In the genomic region with DNA sequence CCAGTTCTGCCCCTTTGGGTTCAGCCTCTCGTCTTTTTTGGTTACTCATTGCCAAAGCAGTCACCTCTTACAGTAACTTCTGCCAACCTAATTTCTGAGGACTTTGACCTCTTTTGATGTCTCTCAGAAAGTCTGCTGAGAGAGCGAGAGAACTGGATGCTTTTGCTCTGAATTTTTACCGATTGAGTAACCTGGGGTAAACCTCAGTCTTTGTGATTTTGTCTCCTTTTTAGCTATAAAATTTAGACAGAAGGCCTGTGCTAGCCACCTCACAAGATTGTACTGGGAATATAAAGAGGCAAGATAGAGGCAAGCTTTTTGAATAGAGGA, we compare ENCODE assay signal across 1 cellular context.
A peak's percentile ranks its signal among the peaks of the same experiment; 100 is the strongest.
TF ChIP-seq lines count a peak whose summit lies in the region.

No MANE protein-coding gene starts in this region.

TF ChIP-seq in HepG2, 621 proteins besides CTCF, POLR2A, EP300 and RAD21 (continued from another document and continues in another):
- TF ChIP-seq, protein P1, sequence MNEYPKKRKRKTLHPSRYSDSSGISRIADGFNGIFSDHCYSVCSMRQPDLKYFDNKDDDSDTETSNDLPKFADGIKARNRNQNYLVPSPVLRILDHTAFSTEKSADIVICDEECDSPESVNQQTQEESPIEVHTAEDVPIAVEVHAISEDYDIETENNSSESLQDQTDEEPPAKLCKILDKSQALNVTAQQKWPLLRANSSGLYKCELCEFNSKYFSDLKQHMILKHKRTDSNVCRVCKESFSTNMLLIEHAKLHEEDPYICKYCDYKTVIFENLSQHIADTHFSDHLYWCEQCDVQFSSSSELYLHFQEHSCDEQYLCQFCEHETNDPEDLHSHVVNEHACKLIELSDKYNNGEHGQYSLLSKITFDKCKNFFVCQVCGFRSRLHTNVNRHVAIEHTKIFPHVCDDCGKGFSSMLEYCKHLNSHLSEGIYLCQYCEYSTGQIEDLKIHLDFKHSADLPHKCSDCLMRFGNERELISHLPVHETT (CRISPR knock-in tag; conservative IDR thresholded peaks at IDR 0.05) = no peak
- TF ChIP-seq KLF12 (CRISPR knock-in tag; IDR thresholded peaks at IDR 0.05; ENCODE audit: borderline replicate concordance) = no peak
- TF ChIP-seq DNMT3B (CRISPR knock-in tag; conservative IDR thresholded peaks at IDR 0.05) = peak; percentile 52; the same call in 1 of the 2 replicates
- TF ChIP-seq KLF9 (CRISPR knock-in tag; IDR thresholded peaks at IDR 0.05; ENCODE audit: low read depth) = no peak; the same call in 1 of the 2 replicates
- TF ChIP-seq MAFG (CRISPR knock-in tag; IDR thresholded peaks at IDR 0.05) = no peak
- TF ChIP-seq KDM2A (CRISPR knock-in tag; IDR thresholded peaks at IDR 0.05; ENCODE audit: borderline replicate concordance, low read depth) = no peak
- no peak for TF ChIP-seq PHF8 (CRISPR knock-in tag; IDR thresholded peaks at IDR 0.05)
- TF ChIP-seq NR1H2 (CRISPR knock-in tag; IDR thresholded peaks at IDR 0.05; ENCODE audit: borderline replicate concordance, low read depth) = no peak
- TF ChIP-seq, protein P2, sequence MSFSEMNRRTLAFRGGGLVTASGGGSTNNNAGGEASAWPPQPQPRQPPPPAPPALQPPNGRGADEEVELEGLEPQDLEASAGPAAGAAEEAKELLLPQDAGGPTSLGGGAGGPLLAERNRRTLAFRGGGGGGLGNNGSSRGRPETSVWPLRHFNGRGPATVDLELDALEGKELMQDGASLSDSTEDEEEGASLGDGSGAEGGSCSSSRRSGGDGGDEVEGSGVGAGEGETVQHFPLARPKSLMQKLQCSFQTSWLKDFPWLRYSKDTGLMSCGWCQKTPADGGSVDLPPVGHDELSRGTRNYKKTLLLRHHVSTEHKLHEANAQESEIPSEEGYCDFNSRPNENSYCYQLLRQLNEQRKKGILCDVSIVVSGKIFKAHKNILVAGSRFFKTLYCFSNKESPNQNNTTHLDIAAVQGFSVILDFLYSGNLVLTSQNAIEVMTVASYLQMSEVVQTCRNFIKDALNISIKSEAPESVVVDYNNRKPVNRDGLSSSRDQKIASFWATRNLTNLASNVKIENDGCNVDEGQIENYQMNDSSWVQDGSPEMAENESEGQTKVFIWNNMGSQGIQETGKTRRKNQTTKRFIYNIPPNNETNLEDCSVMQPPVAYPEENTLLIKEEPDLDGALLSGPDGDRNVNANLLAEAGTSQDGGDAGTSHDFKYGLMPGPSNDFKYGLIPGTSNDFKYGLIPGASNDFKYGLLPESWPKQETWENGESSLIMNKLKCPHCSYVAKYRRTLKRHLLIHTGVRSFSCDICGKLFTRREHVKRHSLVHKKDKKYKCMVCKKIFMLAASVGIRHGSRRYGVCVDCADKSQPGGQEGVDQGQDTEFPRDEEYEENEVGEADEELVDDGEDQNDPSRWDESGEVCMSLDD (CRISPR knock-in tag; IDR thresholded peaks at IDR 0.05; ENCODE audit: borderline replicate concordance) = no peak
- no peak for TF ChIP-seq ZBTB8A (CRISPR knock-in tag; IDR thresholded peaks at IDR 0.05; ENCODE audit: borderline replicate concordance, low read depth)
- TF ChIP-seq, protein P3, sequence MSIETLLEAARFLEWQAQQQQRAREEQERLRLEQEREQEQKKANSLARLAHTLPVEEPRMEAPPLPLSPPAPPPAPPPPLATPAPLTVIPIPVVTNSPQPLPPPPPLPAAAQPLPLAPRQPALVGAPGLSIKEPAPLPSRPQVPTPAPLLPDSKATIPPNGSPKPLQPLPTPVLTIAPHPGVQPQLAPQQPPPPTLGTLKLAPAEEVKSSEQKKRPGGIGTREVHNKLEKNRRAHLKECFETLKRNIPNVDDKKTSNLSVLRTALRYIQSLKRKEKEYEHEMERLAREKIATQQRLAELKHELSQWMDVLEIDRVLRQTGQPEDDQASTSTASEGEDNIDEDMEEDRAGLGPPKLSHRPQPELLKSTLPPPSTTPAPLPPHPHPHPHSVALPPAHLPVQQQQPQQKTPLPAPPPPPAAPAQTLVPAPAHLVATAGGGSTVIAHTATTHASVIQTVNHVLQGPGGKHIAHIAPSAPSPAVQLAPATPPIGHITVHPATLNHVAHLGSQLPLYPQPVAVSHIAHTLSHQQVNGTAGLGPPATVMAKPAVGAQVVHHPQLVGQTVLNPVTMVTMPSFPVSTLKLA (IDR thresholded peaks at IDR 0.05) = no peak
- TF ChIP-seq, protein P4, sequence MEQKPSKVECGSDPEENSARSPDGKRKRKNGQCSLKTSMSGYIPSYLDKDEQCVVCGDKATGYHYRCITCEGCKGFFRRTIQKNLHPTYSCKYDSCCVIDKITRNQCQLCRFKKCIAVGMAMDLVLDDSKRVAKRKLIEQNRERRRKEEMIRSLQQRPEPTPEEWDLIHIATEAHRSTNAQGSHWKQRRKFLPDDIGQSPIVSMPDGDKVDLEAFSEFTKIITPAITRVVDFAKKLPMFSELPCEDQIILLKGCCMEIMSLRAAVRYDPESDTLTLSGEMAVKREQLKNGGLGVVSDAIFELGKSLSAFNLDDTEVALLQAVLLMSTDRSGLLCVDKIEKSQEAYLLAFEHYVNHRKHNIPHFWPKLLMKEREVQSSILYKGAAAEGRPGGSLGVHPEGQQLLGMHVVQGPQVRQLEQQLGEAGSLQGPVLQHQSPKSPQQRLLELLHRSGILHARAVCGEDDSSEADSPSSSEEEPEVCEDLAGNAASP (CRISPR knock-in tag; IDR thresholded peaks at IDR 0.05; ENCODE audit: borderline replicate concordance) = peak; percentile 89; the same call in 1 of the 2 replicates
- TF ChIP-seq, protein P5, sequence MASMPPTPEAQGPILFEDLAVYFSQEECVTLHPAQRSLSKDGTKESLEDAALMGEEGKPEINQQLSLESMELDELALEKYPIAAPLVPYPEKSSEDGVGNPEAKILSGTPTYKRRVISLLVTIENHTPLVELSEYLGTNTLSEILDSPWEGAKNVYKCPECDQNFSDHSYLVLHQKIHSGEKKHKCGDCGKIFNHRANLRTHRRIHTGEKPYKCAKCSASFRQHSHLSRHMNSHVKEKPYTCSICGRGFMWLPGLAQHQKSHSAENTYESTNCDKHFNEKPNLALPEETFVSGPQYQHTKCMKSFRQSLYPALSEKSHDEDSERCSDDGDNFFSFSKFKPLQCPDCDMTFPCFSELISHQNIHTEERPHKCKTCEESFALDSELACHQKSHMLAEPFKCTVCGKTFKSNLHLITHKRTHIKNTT (CRISPR knock-in tag; IDR thresholded peaks at IDR 0.05) = no peak
- no peak for TF ChIP-seq ARID2 (CRISPR knock-in tag; IDR thresholded peaks at IDR 0.05; ENCODE audit: borderline replicate concordance)
- TF ChIP-seq ZNF232 (CRISPR knock-in tag; IDR thresholded peaks at IDR 0.05; ENCODE audit: borderline replicate concordance) = no peak
- peak; percentile 42; the same call in 1 of the 2 replicates for TF ChIP-seq ZNF557 (CRISPR knock-in tag; IDR thresholded peaks at IDR 0.05)
- TF ChIP-seq ZNF225 (CRISPR knock-in tag; IDR thresholded peaks at IDR 0.05) = no peak
- TF ChIP-seq, protein P6, sequence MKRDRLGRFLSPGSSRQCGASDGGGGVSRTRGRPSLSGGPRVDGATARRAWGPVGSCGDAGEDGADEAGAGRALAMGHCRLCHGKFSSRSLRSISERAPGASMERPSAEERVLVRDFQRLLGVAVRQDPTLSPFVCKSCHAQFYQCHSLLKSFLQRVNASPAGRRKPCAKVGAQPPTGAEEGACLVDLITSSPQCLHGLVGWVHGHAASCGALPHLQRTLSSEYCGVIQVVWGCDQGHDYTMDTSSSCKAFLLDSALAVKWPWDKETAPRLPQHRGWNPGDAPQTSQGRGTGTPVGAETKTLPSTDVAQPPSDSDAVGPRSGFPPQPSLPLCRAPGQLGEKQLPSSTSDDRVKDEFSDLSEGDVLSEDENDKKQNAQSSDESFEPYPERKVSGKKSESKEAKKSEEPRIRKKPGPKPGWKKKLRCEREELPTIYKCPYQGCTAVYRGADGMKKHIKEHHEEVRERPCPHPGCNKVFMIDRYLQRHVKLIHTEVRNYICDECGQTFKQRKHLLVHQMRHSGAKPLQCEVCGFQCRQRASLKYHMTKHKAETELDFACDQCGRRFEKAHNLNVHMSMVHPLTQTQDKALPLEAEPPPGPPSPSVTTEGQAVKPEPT (CRISPR knock-in tag; IDR thresholded peaks at IDR 0.05; ENCODE audit: low read depth) = no peak
- TF ChIP-seq DPF2 (CRISPR knock-in tag; IDR thresholded peaks at IDR 0.05; ENCODE audit: borderline replicate concordance, low read depth) = peak; percentile 89
- TF ChIP-seq, protein P7, sequence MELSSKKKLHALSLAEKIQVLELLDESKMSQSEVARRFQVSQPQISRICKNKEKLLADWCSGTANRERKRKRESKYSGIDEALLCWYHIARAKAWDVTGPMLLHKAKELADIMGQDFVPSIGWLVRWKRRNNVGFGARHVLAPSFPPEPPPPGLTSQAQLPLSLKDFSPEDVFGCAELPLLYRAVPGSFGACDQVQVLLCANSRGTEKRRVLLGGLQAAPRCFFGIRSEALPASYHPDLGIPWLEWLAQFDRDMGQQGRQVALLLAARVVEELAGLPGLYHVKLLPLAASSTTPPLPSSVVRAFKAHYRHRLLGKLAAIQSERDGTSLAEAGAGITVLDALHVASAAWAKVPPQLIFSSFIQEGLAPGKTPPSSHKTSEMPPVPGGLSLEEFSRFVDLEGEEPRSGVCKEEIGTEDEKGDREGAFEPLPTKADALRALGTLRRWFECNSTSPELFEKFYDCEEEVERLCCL (CRISPR knock-in tag; IDR thresholded peaks at IDR 0.05; ENCODE audit: borderline replicate concordance) = no peak
- TF ChIP-seq, protein P8, sequence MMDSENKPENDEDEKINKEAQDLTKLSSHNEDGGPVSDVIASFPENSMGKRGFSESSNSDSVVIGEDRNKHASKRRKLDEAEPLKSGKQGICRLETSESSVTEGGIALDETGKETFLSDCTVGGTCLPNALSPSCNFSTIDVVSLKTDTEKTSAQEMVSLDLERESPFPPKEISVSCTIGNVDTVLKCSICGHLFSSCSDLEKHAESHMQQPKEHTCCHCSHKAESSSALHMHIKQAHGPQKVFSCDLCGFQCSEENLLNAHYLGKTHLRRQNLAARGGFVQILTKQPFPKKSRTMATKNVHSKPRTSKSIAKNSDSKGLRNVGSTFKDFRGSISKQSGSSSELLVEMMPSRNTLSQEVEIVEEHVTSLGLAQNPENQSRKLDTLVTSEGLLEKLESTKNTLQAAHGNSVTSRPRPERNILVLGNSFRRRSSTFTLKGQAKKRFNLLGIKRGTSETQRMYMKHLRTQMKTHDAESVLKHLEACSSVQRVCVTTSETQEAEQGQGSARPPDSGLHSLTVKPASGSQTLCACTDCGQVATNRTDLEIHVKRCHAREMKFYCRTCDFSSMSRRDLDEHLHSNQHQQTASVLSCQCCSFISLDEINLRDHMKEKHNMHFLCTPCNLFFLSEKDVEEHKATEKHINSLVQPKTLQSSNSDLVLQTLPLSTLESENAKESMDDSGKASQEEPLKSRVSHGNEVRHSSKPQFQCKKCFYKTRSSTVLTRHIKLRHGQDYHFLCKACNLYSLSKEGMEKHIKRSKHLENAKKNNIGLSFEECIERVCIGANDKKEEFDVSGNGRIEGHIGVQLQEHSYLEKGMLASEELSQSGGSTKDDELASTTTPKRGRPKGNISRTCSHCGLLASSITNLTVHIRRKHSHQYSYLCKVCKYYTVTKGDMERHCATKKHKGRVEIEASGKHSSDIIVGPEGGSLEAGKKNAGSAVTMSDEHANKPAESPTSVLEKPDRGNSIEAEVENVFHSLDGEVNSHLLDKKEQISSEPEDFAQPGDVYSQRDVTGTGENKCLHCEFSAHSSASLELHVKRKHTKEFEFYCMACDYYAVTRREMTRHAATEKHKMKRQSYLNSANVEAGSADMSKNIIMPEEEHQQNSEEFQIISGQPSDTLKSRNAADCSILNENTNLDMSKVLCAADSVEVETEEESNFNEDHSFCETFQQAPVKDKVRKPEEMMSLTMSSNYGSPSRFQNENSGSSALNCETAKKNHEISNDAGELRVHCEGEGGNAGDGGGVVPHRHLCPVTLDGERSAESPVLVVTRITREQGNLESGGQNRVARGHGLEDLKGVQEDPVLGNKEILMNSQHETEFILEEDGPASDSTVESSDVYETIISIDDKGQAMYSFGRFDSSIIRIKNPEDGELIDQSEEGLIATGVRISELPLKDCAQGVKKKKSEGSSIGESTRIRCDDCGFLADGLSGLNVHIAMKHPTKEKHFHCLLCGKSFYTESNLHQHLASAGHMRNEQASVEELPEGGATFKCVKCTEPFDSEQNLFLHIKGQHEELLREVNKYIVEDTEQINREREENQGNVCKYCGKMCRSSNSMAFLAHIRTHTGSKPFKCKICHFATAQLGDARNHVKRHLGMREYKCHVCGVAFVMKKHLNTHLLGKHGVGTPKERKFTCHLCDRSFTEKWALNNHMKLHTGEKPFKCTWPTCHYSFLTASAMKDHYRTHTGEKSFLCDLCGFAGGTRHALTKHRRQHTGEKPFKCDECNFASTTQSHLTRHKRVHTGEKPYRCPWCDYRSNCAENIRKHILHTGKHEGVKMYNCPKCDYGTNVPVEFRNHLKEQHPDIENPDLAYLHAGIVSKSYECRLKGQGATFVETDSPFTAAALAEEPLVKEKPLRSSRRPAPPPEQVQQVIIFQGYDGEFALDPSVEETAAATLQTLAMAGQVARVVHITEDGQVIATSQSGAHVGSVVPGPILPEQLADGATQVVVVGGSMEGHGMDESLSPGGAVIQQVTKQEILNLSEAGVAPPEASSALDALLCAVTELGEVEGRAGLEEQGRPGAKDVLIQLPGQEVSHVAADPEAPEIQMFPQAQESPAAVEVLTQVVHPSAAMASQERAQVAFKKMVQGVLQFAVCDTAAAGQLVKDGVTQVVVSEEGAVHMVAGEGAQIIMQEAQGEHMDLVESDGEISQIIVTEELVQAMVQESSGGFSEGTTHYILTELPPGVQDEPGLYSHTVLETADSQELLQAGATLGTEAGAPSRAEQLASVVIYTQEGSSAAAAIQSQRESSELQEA (CRISPR knock-in tag; IDR thresholded peaks at IDR 0.05; ENCODE audit: not compliant biosample characterization) = no peak
- TF ChIP-seq ZNF724P (CRISPR knock-in tag; IDR thresholded peaks at IDR 0.05; ENCODE audit: borderline replicate concordance) = no peak
- TF ChIP-seq NBN (conservative IDR thresholded peaks at IDR 0.05) = no peak
- TF ChIP-seq, protein P9, sequence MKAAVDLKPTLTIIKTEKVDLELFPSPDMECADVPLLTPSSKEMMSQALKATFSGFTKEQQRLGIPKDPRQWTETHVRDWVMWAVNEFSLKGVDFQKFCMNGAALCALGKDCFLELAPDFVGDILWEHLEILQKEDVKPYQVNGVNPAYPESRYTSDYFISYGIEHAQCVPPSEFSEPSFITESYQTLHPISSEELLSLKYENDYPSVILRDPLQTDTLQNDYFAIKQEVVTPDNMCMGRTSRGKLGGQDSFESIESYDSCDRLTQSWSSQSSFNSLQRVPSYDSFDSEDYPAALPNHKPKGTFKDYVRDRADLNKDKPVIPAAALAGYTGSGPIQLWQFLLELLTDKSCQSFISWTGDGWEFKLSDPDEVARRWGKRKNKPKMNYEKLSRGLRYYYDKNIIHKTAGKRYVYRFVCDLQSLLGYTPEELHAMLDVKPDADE (CRISPR knock-in tag; IDR thresholded peaks at IDR 0.05) = no peak
- TF ChIP-seq JUN (CRISPR knock-in tag; IDR thresholded peaks at IDR 0.05) = peak; percentile 70; the same call in 1 of the 2 replicates
- no peak for TF ChIP-seq ARNT (IDR thresholded peaks at IDR 0.05)
- TF ChIP-seq, protein P10, sequence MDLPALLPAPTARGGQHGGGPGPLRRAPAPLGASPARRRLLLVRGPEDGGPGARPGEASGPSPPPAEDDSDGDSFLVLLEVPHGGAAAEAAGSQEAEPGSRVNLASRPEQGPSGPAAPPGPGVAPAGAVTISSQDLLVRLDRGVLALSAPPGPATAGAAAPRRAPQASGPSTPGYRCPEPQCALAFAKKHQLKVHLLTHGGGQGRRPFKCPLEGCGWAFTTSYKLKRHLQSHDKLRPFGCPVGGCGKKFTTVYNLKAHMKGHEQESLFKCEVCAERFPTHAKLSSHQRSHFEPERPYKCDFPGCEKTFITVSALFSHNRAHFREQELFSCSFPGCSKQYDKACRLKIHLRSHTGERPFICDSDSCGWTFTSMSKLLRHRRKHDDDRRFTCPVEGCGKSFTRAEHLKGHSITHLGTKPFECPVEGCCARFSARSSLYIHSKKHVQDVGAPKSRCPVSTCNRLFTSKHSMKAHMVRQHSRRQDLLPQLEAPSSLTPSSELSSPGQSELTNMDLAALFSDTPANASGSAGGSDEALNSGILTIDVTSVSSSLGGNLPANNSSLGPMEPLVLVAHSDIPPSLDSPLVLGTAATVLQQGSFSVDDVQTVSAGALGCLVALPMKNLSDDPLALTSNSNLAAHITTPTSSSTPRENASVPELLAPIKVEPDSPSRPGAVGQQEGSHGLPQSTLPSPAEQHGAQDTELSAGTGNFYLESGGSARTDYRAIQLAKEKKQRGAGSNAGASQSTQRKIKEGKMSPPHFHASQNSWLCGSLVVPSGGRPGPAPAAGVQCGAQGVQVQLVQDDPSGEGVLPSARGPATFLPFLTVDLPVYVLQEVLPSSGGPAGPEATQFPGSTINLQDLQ (CRISPR knock-in tag; IDR thresholded peaks at IDR 0.05) = no peak
